1 cellular context compared by ENCODE assay signal in the genomic region with DNA sequence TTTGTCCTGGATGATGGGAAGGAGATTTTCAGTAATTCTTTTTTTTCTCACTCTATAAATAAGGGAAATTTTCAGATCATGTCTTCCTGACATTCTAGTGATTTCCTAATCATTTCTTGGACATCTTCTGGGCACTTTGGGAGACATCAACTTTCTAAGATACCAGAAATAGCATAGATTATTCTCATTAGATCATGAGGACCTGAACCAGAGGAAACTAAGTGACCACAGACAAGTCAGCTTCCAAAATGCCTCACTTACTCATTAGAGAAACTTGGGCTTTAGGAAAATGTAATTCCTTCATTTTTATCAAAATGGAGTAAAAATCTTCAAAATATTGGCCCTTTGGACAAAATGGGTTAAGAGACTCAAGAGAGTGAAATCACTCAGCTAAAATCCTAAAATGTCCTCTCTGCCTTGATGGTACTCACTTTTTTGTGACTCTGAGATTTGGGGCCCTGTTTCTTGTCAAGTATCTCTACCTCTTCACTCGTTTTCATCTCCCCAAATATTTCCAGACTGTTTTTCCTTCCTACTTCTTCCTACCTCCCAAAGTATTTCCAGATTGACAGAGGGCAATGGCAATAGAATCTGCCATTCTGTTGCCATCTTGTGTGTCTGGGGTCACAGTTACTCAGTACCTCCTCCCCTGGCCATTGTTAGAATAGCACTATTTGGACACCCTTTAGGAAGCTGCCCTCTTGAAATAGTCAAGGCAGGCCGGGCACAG.
A peak's percentile ranks its signal among the peaks of the same experiment; 100 is the strongest.
TF ChIP-seq lines count a peak whose summit lies in the region.

No MANE protein-coding gene starts in this region.

TF ChIP-seq in K562, 482 proteins besides CTCF, POLR2A, EP300 and RAD21 (continued from another document and continues in another):
- TF ChIP-seq ZNF398 (CRISPR knock-in tag; IDR thresholded peaks at IDR 0.05) (no peak), TSC22D4 (tag; IDR thresholded peaks at IDR 0.05) (no peak), ZNF740 (CRISPR knock-in tag; IDR thresholded peaks at IDR 0.05) (no peak), ZNF740 (tag; IDR thresholded peaks at IDR 0.05) (peak in 1 of 2 experiments; percentile 47; a peak in 2 of 4 replicates), ZNF3 (CRISPR knock-in tag; IDR thresholded peaks at IDR 0.05) (no peak), DPF2 (IDR thresholded peaks at IDR 0.05) (no peak), MAFF (IDR thresholded peaks at IDR 0.05; ENCODE audit: low read length) (no peak), ZNF324 (CRISPR knock-in tag; IDR thresholded peaks at IDR 0.05) (no peak), ZNF445 (CRISPR knock-in tag; IDR thresholded peaks at IDR 0.05; ENCODE audit: low read depth) (no peak), ZNF23 (CRISPR knock-in tag; IDR thresholded peaks at IDR 0.05) (no peak), NR1H2 (CRISPR knock-in tag; IDR thresholded peaks at IDR 0.05) (no peak), HIVEP1 (CRISPR knock-in tag; IDR thresholded peaks at IDR 0.05) (peak; percentile 43; the same call in 1 of the 2 replicates), RNF2 (IDR thresholded peaks at IDR 0.05) (no peak), NCOA6 (IDR thresholded peaks at IDR 0.05) (no peak), SUPT5H (IDR thresholded peaks at IDR 0.05) (no peak), ILK (tag; IDR thresholded peaks at IDR 0.05; ENCODE audit: borderline replicate concordance, low read depth) (0 out of 2 replicates have a peak, but pooled peaks have one; percentile 42), ZNF212 (CRISPR knock-in tag; IDR thresholded peaks at IDR 0.05) (no peak), RBM39 (optimal IDR thresholded peaks at IDR 0.05; ENCODE audit: low read depth, low read length) (no peak), MBD1 (CRISPR knock-in tag; IDR thresholded peaks at IDR 0.05) (no peak), JUND (IDR thresholded peaks at IDR 0.05; ENCODE audit: borderline replicate concordance, low read depth, low read length) (no peak), JUND (tag; IDR thresholded peaks at IDR 0.05; ENCODE audit: borderline replicate concordance, low read depth, low read length) (no peak; the same call in 2 of the 3 replicates), HMG20A (CRISPR knock-in tag; conservative IDR thresholded peaks at IDR 0.05) (no peak), HNRNPH1 (optimal IDR thresholded peaks at IDR 0.05; ENCODE audit: low read depth, low read length) (no peak), KLF13 (tag; IDR thresholded peaks at IDR 0.05; ENCODE audit: borderline replicate concordance, low read depth) (no peak), NFXL1 (CRISPR knock-in tag; IDR thresholded peaks at IDR 0.05) (no peak), TRIM24 (IDR thresholded peaks at IDR 0.05) (no peak), ZNF699 (CRISPR knock-in tag; IDR thresholded peaks at IDR 0.05; ENCODE audit: insufficient replicate concordance) (no peak), KAT8 (IDR thresholded peaks at IDR 0.05; ENCODE audit: low read depth) (no peak), RBFOX2 (IDR thresholded peaks at IDR 0.05; ENCODE audit: low read depth, low read length) (no peak), YBX1 (IDR thresholded peaks at IDR 0.05) (no peak), POU5F1 (IDR thresholded peaks at IDR 0.05; ENCODE audit: borderline replicate concordance, low read depth, low read length, partially characterized antibody) (no peak), MXI1 (IDR thresholded peaks at IDR 0.05; ENCODE audit: low read depth, low read length) (no peak), ZNF586 (CRISPR knock-in tag; conservative IDR thresholded peaks at IDR 0.05) (0 out of 2 replicates have a peak, but pooled peaks have one; percentile 21), TCF7 (IDR thresholded peaks at IDR 0.05; ENCODE audit: borderline replicate concordance) (no peak), HDAC2 (IDR thresholded peaks at IDR 0.05) (no peak), RCOR1 (IDR thresholded peaks at IDR 0.05; ENCODE audit: borderline replicate concordance in 1 of 2, low read depth in 2 of 2, low read length in 2 of 2) (no peak), NFE2 (IDR thresholded peaks at IDR 0.05; ENCODE audit: low read depth) (no peak), CREB3 (tag; conservative IDR thresholded peaks at IDR 0.05; ENCODE audit: low read depth) (peak; percentile 60; the same call in 1 of the 2 replicates), ELF1 (tag; IDR thresholded peaks at IDR 0.05) (no peak), SLC30A9 (CRISPR knock-in tag; IDR thresholded peaks at IDR 0.05) (no peak), KLF6 (CRISPR knock-in tag; IDR thresholded peaks at IDR 0.05; ENCODE audit: borderline replicate concordance) (peak; percentile 74; the same call in 1 of the 2 replicates)
- TF ChIP-seq, protein P1, sequence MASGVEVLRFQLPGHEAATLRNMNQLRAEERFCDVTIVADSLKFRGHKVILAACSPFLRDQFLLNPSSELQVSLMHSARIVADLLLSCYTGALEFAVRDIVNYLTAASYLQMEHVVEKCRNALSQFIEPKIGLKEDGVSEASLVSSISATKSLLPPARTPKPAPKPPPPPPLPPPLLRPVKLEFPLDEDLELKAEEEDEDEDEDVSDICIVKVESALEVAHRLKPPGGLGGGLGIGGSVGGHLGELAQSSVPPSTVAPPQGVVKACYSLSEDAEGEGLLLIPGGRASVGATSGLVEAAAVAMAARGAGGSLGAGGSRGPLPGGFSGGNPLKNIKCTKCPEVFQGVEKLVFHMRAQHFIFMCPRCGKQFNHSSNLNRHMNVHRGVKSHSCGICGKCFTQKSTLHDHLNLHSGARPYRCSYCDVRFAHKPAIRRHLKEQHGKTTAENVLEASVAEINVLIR (CRISPR knock-in tag; IDR thresholded peaks at IDR 0.05), result 0 out of 2 replicates have a peak, but pooled peaks have one; percentile 12
- TF ChIP-seq, protein P2, sequence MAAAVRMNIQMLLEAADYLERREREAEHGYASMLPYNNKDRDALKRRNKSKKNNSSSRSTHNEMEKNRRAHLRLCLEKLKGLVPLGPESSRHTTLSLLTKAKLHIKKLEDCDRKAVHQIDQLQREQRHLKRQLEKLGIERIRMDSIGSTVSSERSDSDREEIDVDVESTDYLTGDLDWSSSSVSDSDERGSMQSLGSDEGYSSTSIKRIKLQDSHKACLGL (CRISPR knock-in tag; IDR thresholded peaks at IDR 0.05; ENCODE audit: borderline replicate concordance, poor library complexity, severe bottlenecking), result no peak
- TF ChIP-seq, protein P3, sequence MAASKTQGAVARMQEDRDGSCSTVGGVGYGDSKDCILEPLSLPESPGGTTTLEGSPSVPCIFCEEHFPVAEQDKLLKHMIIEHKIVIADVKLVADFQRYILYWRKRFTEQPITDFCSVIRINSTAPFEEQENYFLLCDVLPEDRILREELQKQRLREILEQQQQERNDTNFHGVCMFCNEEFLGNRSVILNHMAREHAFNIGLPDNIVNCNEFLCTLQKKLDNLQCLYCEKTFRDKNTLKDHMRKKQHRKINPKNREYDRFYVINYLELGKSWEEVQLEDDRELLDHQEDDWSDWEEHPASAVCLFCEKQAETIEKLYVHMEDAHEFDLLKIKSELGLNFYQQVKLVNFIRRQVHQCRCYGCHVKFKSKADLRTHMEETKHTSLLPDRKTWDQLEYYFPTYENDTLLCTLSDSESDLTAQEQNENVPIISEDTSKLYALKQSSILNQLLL (CRISPR knock-in tag; IDR thresholded peaks at IDR 0.05; ENCODE audit: borderline replicate concordance), result no peak
- TF ChIP-seq, protein P4, sequence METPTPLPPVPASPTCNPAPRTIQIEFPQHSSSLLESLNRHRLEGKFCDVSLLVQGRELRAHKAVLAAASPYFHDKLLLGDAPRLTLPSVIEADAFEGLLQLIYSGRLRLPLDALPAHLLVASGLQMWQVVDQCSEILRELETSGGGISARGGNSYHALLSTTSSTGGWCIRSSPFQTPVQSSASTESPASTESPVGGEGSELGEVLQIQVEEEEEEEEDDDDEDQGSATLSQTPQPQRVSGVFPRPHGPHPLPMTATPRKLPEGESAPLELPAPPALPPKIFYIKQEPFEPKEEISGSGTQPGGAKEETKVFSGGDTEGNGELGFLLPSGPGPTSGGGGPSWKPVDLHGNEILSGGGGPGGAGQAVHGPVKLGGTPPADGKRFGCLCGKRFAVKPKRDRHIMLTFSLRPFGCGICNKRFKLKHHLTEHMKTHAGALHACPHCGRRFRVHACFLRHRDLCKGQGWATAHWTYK (CRISPR knock-in tag; IDR thresholded peaks at IDR 0.05), result 0 out of 2 replicates have a peak, but pooled peaks have one; percentile 69
- TF ChIP-seq, protein P5, sequence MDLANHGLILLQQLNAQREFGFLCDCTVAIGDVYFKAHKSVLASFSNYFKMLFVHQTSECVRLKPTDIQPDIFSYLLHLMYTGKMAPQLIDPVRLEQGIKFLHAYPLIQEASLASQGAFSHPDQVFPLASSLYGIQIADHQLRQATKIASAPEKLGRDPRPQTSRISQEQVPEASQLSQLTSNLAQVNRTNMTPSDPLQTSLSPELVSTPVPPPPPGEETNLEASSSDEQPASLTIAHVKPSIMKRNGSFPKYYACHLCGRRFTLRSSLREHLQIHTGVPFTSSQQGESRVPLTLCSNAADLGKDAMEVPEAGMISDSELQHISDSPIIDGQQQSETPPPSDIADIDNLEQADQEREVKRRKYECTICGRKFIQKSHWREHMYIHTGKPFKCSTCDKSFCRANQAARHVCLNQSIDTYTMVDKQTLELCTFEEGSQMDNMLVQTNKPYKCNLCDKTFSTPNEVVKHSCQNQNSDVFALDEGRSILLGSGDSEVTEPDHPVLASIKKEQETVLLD (IDR thresholded peaks at IDR 0.05), result no peak
- TF ChIP-seq, protein P6, sequence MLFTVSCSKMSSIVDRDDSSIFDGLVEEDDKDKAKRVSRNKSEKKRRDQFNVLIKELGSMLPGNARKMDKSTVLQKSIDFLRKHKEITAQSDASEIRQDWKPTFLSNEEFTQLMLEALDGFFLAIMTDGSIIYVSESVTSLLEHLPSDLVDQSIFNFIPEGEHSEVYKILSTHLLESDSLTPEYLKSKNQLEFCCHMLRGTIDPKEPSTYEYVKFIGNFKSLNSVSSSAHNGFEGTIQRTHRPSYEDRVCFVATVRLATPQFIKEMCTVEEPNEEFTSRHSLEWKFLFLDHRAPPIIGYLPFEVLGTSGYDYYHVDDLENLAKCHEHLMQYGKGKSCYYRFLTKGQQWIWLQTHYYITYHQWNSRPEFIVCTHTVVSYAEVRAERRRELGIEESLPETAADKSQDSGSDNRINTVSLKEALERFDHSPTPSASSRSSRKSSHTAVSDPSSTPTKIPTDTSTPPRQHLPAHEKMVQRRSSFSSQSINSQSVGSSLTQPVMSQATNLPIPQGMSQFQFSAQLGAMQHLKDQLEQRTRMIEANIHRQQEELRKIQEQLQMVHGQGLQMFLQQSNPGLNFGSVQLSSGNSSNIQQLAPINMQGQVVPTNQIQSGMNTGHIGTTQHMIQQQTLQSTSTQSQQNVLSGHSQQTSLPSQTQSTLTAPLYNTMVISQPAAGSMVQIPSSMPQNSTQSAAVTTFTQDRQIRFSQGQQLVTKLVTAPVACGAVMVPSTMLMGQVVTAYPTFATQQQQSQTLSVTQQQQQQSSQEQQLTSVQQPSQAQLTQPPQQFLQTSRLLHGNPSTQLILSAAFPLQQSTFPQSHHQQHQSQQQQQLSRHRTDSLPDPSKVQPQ (CRISPR knock-in tag; IDR thresholded peaks at IDR 0.05; ENCODE audit: borderline replicate concordance), result no peak
